1 cellular context compared by ENCODE assay signal in genomic region chr12:113136128-113136989, GRCh38.
TF ChIP-seq lines count a peak whose summit lies in the region.

No MANE protein-coding gene starts in this region.

TF ChIP-seq in H1, 55 proteins besides CTCF, POLR2A, EP300 and RAD21:
- TF ChIP-seq SUZ12 (IDR thresholded peaks at IDR 0.05; ENCODE audit: low read length) (no peak), KDM5A (IDR thresholded peaks at IDR 0.05; ENCODE audit: low read length) (no peak), SIRT6 (IDR thresholded peaks at IDR 0.05; ENCODE audit: low read length) (no peak), HDAC6 (IDR thresholded peaks at IDR 0.05; ENCODE audit: low read depth, low read length) (no peak), MAFK (IDR thresholded peaks at IDR 0.05; ENCODE audit: low read depth, low read length) (no peak), ASH2L (IDR thresholded peaks at IDR 0.05; ENCODE audit: low read length) (peak; percentile 7), EZH2 (IDR thresholded peaks at IDR 0.05; ENCODE audit: low read depth, low read length, severe bottlenecking) (no peak), RBBP5 (IDR thresholded peaks at IDR 0.05; ENCODE audit: borderline replicate concordance, low read depth, low read length) (peak; percentile 75; the same call in 1 of the 2 replicates), KDM4A (IDR thresholded peaks at IDR 0.05; ENCODE audit: low read depth, low read length, severe bottlenecking) (peak; percentile 20), CHD7 (IDR thresholded peaks at IDR 0.05; ENCODE audit: insufficient replicate concordance, low read length) (no peak), TAF7 (optimal IDR thresholded peaks at IDR 0.05; ENCODE audit: borderline replicate concordance, low read depth, low read length) (no peak)
